Comparison of ENCODE assay signal across 8 cellular contexts in the genomic region with DNA sequence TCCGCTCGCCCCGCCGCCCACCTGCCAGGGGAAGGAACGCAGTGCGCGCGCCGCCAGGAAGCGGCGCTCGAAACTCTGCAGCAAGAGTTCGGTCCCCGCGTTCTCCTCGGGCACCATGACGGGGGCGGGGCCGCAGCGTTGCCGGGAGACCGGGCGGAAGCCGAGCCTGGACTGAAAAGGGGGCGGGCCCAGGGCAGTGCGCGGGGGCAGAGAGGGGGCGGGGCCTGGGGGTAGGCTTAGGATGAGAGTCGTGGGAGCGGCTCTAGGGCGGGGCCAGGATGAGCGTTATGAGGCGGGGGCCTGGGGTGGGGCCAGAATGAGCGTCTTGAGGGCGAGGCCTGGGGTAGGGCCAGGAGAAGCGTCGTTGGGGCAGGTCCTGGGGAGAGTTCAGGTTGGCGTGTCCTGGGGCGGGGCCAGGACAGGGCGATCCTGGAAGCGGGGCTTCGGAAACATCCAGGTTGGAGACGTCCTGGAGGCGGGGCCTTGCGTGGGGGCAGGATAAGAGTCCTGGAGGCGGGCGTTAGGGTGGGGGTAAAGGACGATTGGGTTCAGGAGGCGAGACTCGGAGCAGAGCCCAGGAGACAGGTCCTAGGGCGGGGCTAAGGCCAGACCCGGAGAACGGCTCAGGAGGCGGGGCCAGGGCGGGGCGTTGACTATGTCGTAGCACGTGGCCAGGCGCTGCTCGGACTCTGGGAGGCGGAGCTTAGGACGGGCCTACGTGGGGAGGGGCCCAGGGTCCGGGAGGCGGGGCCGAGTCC. TPM values are rescaled to one million over a fixed set of nuclear protein-coding genes. Genes with fewer than 3 reads are reported as not detected.
DNase-seq lines count a peak whose midpoint lies in the region; ATAC-seq and TF ChIP-seq lines count a peak whose summit lies in the region.
"Not testable (repeated sequence)": the region's sequence is repeated elsewhere in the genome, so short reads cannot be mapped to it uniquely, and the experiment has no call there.

No MANE protein-coding gene starts in this region.

- H2AFZ ChIP-seq in ACC112 (ENCODE audit: low read length, unreplicated experiment) = peak overlapping the region; percentile 85
- not testable (repeated sequence) for H2AFZ ChIP-seq in smooth muscle cell (ENCODE audit: low read depth)

- H3F3A ChIP-seq in smooth muscle cell (ENCODE audit: low read depth) = not testable (repeated sequence)

- WGBS in smooth muscle cell (ENCODE audit: low lambda C conversion rate) = under 1% methylated on average over 31 of the region's 66 CpGs

- H3K4me2 ChIP-seq in smooth muscle cell = peak overlapping the region; percentile 85

- H3K4me3 ChIP-seq in ACC112 (ENCODE audit: low read depth, low read length) (peak overlapping the region; percentile 90), cardiac fibroblast (replicated peaks in 1 of 2; ENCODE audit: low read depth in 2 of 2, low read length in 2 of 2) (peak overlapping the region; percentile 52 to 58), smooth muscle cell (peak overlapping the region; percentile 54)

- TF ChIP-seq CTCF in WTC11 (IDR thresholded peaks at IDR 0.05); cardiac fibroblast (IDR thresholded peaks at IDR 0.05; ENCODE audit: low read depth, low read length); smooth muscle cell (IDR thresholded peaks at IDR 0.05; ENCODE audit: borderline replicate concordance, insufficient read depth, poor library complexity, severe bottlenecking): not testable (repeated sequence)

- H3K9me3 ChIP-seq in smooth muscle cell (replicated peaks; ENCODE audit: low read depth) = not testable (repeated sequence)

- H4K20me1 ChIP-seq in smooth muscle cell (ENCODE audit: low read depth) = not testable (repeated sequence)

- CTCF ChIA-PET in WTC11 (lab: Charles Lee) = not testable (repeated sequence)

- H3K4me1 ChIP-seq in ACC112 (ENCODE audit: control insufficient read depth, insufficient read depth, low read length, unreplicated experiment) = peaks cover 15% of the 10 kb centered on the region
- H3K4me1 ChIP-seq in smooth muscle cell (ENCODE audit: low read depth) = not testable (repeated sequence)

- peak overlapping the region; percentile 97 for H3K27ac ChIP-seq in ACC112 (ENCODE audit: low read depth, low read length)
- not testable (repeated sequence) for H3K27ac ChIP-seq in smooth muscle cell (ENCODE audit: low read depth)

- peaks cover 20% of the 10 kb centered on the region for H3K27me3 Mint-ChIP-seq in WTC11 (ENCODE audit: low read depth)

- peak overlapping the region; percentile 90 for H3K27ac Mint-ChIP-seq in WTC11

- not testable (repeated sequence) for H3K36me3 ChIP-seq in ACC112 (ENCODE audit: insufficient read depth, low read length); smooth muscle cell (ENCODE audit: low read depth)

- not testable (repeated sequence) for H3K27me3 ChIP-seq in ACC112 (ENCODE audit: insufficient read depth, low read length); smooth muscle cell (ENCODE audit: low read depth)

- peak overlapping the region; percentile 88 for H3K4me3 Mint-ChIP-seq in WTC11

- H3K9ac ChIP-seq in smooth muscle cell (ENCODE audit: low read depth) = not testable (repeated sequence)

- not testable (repeated sequence) for H3K36me3 Mint-ChIP-seq in WTC11

- not testable (repeated sequence) for H3K9me3 Mint-ChIP-seq in WTC11

- POLR2A ChIA-PET in WTC11 (lab: Charles Lee) = not testable (repeated sequence)

- not testable (repeated sequence) for H3K79me2 ChIP-seq in ACC112 (ENCODE audit: control insufficient read depth, insufficient read depth, low read length, unreplicated experiment); smooth muscle cell (ENCODE audit: low read depth)

- peaks cover 23% of the 10 kb centered on the region for H3K4me1 Mint-ChIP-seq in WTC11

- peak; percentile 97 for ATAC-seq in GM18909 (IDR thresholded peaks at IDR 0.05; ENCODE audit: poor library complexity, unreplicated experiment)
- peak; percentile 95 for ATAC-seq in HG03175 (IDR thresholded peaks at IDR 0.05; ENCODE audit: unreplicated experiment)
- peak; percentile 99 for ATAC-seq in WTC11

- DNase-seq in NCI-H2227 treated with DMSO at 0.1 percent for 48 hours (lab: John Stamatoyannopoulos, UW) (peak; percentile 99), WTC11 (ENCODE audit: low spot score) (peak; percentile 100), cardiac fibroblast (ENCODE audit: low read depth in 2 of 2) (peak; percentile 98 to 99), iPS-NIHi7 (ENCODE audit: extremely low spot score) (peak; percentile 72), smooth muscle cell (lab: John Stamatoyannopoulos, UW; ENCODE audit: unreplicated experiment) (peak; percentile 99)

TF ChIP-seq in WTC11, 78 proteins besides CTCF, POLR2A, EP300 and RAD21:
- TF ChIP-seq, protein P1, sequence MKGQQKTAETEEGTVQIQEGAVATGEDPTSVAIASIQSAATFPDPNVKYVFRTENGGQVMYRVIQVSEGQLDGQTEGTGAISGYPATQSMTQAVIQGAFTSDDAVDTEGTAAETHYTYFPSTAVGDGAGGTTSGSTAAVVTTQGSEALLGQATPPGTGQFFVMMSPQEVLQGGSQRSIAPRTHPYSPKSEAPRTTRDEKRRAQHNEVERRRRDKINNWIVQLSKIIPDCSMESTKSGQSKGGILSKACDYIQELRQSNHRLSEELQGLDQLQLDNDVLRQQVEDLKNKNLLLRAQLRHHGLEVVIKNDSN (CRISPR knock-in tag; IDR thresholded peaks at IDR 0.05) = peak; percentile 79; the same call in 1 of the 2 replicates
- TF ChIP-seq FOXK1 (CRISPR knock-in tag; IDR thresholded peaks at IDR 0.05) (peak; percentile 17; the same call in 1 of the 2 replicates), RELA (CRISPR knock-in tag; IDR thresholded peaks at IDR 0.05; ENCODE audit: borderline replicate concordance) (peak; percentile 27; the same call in 1 of the 2 replicates), TP53 (CRISPR knock-in tag; IDR thresholded peaks at IDR 0.05) (0 out of 2 replicates have a peak, but pooled peaks have one; percentile 60), USF2 (CRISPR knock-in tag; IDR thresholded peaks at IDR 0.05) (peak; percentile 84), SP1 (CRISPR knock-in tag; conservative IDR thresholded peaks at IDR 0.05) (peak; percentile 57)
- TF ChIP-seq, protein P2, sequence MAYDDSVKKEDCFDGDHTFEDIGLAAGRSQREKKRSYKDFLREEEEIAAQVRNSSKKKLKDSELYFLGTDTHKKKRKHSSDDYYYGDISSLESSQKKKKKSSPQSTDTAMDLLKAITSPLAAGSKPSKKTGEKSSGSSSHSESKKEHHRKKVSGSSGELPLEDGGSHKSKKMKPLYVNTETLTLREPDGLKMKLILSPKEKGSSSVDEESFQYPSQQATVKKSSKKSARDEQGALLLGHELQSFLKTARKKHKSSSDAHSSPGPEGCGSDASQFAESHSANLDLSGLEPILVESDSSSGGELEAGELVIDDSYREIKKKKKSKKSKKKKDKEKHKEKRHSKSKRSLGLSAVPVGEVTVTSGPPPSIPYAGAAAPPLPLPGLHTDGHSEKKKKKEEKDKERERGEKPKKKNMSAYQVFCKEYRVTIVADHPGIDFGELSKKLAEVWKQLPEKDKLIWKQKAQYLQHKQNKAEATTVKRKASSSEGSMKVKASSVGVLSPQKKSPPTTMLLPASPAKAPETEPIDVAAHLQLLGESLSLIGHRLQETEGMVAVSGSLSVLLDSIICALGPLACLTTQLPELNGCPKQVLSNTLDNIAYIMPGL (CRISPR knock-in tag; IDR thresholded peaks at IDR 0.05) = peak; percentile 11; the same call in 1 of the 2 replicates

RNA-seq across cellular contexts. Expression of gene ZNF195, which starts 43.6 kb away (rescaled TPM):
- 72.7 to 85.5 TPM (median 74.2 TPM) in 3 replicates for total RNA-seq in WTC11 (2021)
- 22.0 and 35.2 TPM in 2 replicates for total RNA-seq in smooth muscle cell
- 12.0 and 18.0 TPM in 2 replicates for polyA plus RNA-seq in smooth muscle cell
